1 cellular context compared by ENCODE assay signal in genomic region chr1:37561794-37562132, GRCh38.
TF ChIP-seq lines count a peak whose summit lies in the region.

No MANE protein-coding gene starts in this region.

TF ChIP-seq in IMR-90, 13 proteins besides CTCF, POLR2A, EP300 and RAD21 (continued from another document):
- TF ChIP-seq RCOR1 (IDR thresholded peaks at IDR 0.05; ENCODE audit: insufficient replicate concordance, low read length) (peak; percentile 58), SMC3 (IDR thresholded peaks at IDR 0.05; ENCODE audit: low read depth, low read length) (peak; percentile 16; the same call in 1 of the 2 replicates)
